8 cellular contexts compared by ENCODE assay signal in the genomic region with DNA sequence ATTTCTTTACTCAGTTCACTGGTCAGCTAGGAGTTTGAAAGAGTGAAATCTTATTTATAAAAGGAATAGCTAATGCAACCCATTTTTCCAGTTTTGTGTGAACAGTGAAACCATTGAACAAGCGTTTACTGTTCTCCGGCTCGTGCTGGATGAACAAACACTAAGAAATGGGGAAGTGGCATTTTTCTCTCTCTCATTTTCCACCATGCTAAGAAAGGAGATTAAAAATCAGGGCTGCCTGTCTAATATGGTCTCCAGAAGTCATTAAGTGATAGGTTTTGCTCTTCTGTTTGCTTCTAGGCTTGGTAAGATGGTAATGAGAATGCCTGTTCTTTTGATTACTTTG. TPM values are rescaled to one million over a fixed set of nuclear protein-coding genes. Genes with fewer than 3 reads are reported as not detected.
DNase-seq lines count a peak whose midpoint lies in the region; ATAC-seq and TF ChIP-seq lines count a peak whose summit lies in the region.

No MANE protein-coding gene starts in this region.

- H3K27me3 Mint-ChIP-seq in WTC11 (ENCODE audit: low read depth) = peaks cover 3% of the 10 kb centered on the region; the same call in 1 of the 2 replicates

- H3K4me3 ChIP-seq in A673 (ENCODE audit: low read depth, low read length, poor library complexity, severe bottlenecking) (peak overlapping the region; percentile 82), iPS-18a (ENCODE audit: low read length) (peak overlapping the region; percentile 92)

- H3K9me3 ChIP-seq in A673 (ENCODE audit: low read depth, low read length, poor library complexity, severe bottlenecking) = no peaks in the 10 kb centered on the region
- H3K9me3 ChIP-seq in iPS-18a (ENCODE audit: control insufficient read depth, low read depth, low read length) = no peaks in the 10 kb centered on the region

- peaks cover 15% of the 10 kb centered on the region for H3K4me1 Mint-ChIP-seq in WTC11

- TF ChIP-seq CTCF in A673 (conservative IDR thresholded peaks at IDR 0.05; ENCODE audit: low read depth, low read length) (no peak), WTC11 (IDR thresholded peaks at IDR 0.05) (no peak)

- ATAC-seq in GM18909 (IDR thresholded peaks at IDR 0.05; ENCODE audit: poor library complexity, unreplicated experiment) (peak; percentile 29), HG03280 (IDR thresholded peaks at IDR 0.05; ENCODE audit: unreplicated experiment) (peak; percentile 10), WTC11 (no peak)

- H3K27ac ChIP-seq in A673 (ENCODE audit: low read depth, low read length, poor library complexity, severe bottlenecking) = peak overlapping the region; percentile 99
- H3K27ac ChIP-seq in iPS-18a (ENCODE audit: low read length) = peak overlapping the region; percentile 37
- peak overlapping the region; percentile 92 for H3K27ac ChIP-seq in substantia nigra (ENCODE audit: low read depth, low read length, poor library complexity, severe bottlenecking)

- POLR2A ChIA-PET in A673 (lab: Charles Lee; ENCODE audit: low non-redundant PET) (interaction anchor here (0.6 kb wide), 1 partner anchor 55 kb away, joined by 3 read pairs; no protein-coding TSS in a partner anchor), WTC11 (lab: Charles Lee) (no interaction called here)

- intact Hi-C loops in A673 (cut with micrococcal nuclease; ENCODE audit: unreplicated experiment) = loop anchor here (5.0 kb wide), 1 partner anchor 39 kb away; the partner anchor contains the start of gene MPC1

- H3K27me3 ChIP-seq in A673 (replicated peaks; ENCODE audit: insufficient read depth, low read depth, low read length, poor library complexity) (no peaks in the 10 kb centered on the region), iPS-18a (ENCODE audit: control insufficient read depth, insufficient read depth, low read length) (no peaks in the 10 kb centered on the region)

- BruUV-seq in A673 (replicated peaks; lab: Mats Ljungman, UMichigan) = no TSS peak

- no peak overlapping the region for H3K27ac Mint-ChIP-seq in WTC11

- DNase-seq in A673 (ENCODE audit: low spot score) (no peak), WTC11 (ENCODE audit: low spot score) (no peak), substantia nigra (lab: John Stamatoyannopoulos, UW) (no peak), iPS-NIHi7 (ENCODE audit: extremely low spot score) (no peak), HCEC 1CT (no peak)

- H3K36me3 Mint-ChIP-seq in WTC11 = 0 out of 2 replicates have a peak, but pooled peaks cover 3% of the 10 kb centered on the region

- peaks cover 4% of the 10 kb centered on the region for H3K9me3 Mint-ChIP-seq in WTC11

- H3K9ac ChIP-seq in iPS-18a (ENCODE audit: low read length) = peak overlapping the region; percentile 80

- H3K4me1 ChIP-seq in A673 (ENCODE audit: insufficient read depth, low read length, poor library complexity, severe bottlenecking) = peaks cover 5% of the 10 kb centered on the region
- peaks cover 10% of the 10 kb centered on the region for H3K4me1 ChIP-seq in iPS-18a (ENCODE audit: control insufficient read depth, low read depth, low read length)

- H3K36me3 ChIP-seq in A673 (ENCODE audit: insufficient read depth, low read length, poor library complexity, severe bottlenecking) = no peaks in the 10 kb centered on the region
- no peaks in the 10 kb centered on the region for H3K36me3 ChIP-seq in iPS-18a (ENCODE audit: control insufficient read depth, low read depth, low read length)

- peak overlapping the region; percentile 84 for H3K4me3 Mint-ChIP-seq in WTC11

- CTCF ChIA-PET in A673 (lab: Charles Lee) = interaction anchor here (0.7 kb wide), 1 partner anchor 30 kb away, joined by 3 read pairs; no protein-coding TSS in a partner anchor
- CTCF ChIA-PET in WTC11 (lab: Charles Lee) = interaction anchor here (0.9 to 2.2 kb wide), 3 partner anchors 30 to 58 kb away, joined by 6 to 10 read pairs (median 7); no protein-coding TSS in a partner anchor

TF ChIP-seq in WTC11, 78 proteins besides CTCF, POLR2A, EP300 and RAD21:
- no peak for TF ChIP-seq TP53 (CRISPR knock-in tag; IDR thresholded peaks at IDR 0.05)
- TF ChIP-seq, protein P1, sequence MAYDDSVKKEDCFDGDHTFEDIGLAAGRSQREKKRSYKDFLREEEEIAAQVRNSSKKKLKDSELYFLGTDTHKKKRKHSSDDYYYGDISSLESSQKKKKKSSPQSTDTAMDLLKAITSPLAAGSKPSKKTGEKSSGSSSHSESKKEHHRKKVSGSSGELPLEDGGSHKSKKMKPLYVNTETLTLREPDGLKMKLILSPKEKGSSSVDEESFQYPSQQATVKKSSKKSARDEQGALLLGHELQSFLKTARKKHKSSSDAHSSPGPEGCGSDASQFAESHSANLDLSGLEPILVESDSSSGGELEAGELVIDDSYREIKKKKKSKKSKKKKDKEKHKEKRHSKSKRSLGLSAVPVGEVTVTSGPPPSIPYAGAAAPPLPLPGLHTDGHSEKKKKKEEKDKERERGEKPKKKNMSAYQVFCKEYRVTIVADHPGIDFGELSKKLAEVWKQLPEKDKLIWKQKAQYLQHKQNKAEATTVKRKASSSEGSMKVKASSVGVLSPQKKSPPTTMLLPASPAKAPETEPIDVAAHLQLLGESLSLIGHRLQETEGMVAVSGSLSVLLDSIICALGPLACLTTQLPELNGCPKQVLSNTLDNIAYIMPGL (CRISPR knock-in tag; IDR thresholded peaks at IDR 0.05) = no peak
- TF ChIP-seq, protein P2, sequence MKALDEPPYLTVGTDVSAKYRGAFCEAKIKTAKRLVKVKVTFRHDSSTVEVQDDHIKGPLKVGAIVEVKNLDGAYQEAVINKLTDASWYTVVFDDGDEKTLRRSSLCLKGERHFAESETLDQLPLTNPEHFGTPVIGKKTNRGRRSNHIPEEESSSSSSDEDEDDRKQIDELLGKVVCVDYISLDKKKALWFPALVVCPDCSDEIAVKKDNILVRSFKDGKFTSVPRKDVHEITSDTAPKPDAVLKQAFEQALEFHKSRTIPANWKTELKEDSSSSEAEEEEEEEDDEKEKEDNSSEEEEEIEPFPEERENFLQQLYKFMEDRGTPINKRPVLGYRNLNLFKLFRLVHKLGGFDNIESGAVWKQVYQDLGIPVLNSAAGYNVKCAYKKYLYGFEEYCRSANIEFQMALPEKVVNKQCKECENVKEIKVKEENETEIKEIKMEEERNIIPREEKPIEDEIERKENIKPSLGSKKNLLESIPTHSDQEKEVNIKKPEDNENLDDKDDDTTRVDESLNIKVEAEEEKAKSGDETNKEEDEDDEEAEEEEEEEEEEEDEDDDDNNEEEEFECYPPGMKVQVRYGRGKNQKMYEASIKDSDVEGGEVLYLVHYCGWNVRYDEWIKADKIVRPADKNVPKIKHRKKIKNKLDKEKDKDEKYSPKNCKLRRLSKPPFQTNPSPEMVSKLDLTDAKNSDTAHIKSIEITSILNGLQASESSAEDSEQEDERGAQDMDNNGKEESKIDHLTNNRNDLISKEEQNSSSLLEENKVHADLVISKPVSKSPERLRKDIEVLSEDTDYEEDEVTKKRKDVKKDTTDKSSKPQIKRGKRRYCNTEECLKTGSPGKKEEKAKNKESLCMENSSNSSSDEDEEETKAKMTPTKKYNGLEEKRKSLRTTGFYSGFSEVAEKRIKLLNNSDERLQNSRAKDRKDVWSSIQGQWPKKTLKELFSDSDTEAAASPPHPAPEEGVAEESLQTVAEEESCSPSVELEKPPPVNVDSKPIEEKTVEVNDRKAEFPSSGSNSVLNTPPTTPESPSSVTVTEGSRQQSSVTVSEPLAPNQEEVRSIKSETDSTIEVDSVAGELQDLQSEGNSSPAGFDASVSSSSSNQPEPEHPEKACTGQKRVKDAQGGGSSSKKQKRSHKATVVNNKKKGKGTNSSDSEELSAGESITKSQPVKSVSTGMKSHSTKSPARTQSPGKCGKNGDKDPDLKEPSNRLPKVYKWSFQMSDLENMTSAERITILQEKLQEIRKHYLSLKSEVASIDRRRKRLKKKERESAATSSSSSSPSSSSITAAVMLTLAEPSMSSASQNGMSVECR (CRISPR knock-in tag; IDR thresholded peaks at IDR 0.05; ENCODE audit: borderline replicate concordance) = no peak
- no peak for TF ChIP-seq JUN (CRISPR knock-in tag; IDR thresholded peaks at IDR 0.05)
- no peak for TF ChIP-seq ZNF121 (CRISPR knock-in tag; IDR thresholded peaks at IDR 0.05)

RNA-seq across cellular contexts. Expression of gene SFT2D1, which starts 0.8 kb away (rescaled TPM):
- total RNA-seq in A673 (2021) (52.8 and 62.0 TPM in 2 replicates), WTC11 (2021) (48.0 to 53.1 TPM (median 49.4 TPM) in 3 replicates)

RNA-seq across cellular contexts. Expression of gene PRR18, which starts 34.9 kb away (rescaled TPM):
- 0.17 and 0.50 TPM in 2 replicates for total RNA-seq in A673 (2021)
- total RNA-seq in WTC11 (2021) = 0.16 to 0.52 TPM (median 0.39 TPM) in 3 replicates

RNA-seq across cellular contexts. Expression of gene MPC1, which starts 39.6 kb away (rescaled TPM):
- total RNA-seq in A673 (2021) = 34.9 and 35.9 TPM in 2 replicates
- 8.7 to 10.7 TPM (median 9.6 TPM) in 3 replicates for total RNA-seq in WTC11 (2021)

Comparison
In these comparisons a context has a peak if more than half of its experiments do, and no peak if none do; other contexts are left out.
1. H3K27ac ChIP-seq: peak in every context shown above with its lines; median percentile 99 in A673; 92 in substantia nigra; 37 in iPS-18a.